In the genomic region with DNA sequence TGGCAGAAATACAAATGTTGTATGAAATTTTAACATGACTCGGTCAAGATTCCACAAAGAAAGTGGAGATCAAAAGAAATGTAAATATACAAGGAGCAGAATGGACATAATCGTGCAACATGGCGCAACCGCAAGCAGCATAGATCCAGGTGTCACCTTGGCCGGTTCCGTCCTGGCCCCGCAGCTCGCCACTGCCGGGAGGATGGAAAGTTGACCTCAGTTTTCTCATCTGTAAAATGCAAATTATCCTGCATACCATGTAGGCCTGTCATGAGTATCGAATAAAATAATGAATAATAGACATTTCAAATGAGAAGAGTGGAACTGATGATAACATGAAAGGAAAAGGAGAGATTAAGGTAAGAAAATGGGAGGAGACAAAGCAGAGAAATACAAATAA, we compare ENCODE assay signal across 17 cellular contexts.
DNase-seq lines count a peak whose midpoint lies in the region; ATAC-seq and TF ChIP-seq lines count a peak whose summit lies in the region.
"Had no signal": no experiment of that assay in that cellular context is flagged by ENCODE, and none has a peak within 500 bp of the region (broad histone marks: within the 10 kb centered on the region; RNA-seq: fewer than 3 reads in every experiment).

No MANE protein-coding gene starts in this region.

- ATAC-seq in HG03095 (IDR thresholded peaks at IDR 0.05; ENCODE audit: unreplicated experiment), result no peak
- ATAC-seq: GM12878 had no signal

- H2AFZ ChIP-seq in neuronal stem cell (ENCODE audit: low read length), result no peak overlapping the region
- H2AFZ ChIP-seq in trophoblast cell (ENCODE audit: insufficient read depth, low read length, poor library complexity), result no peak overlapping the region
- H2AFZ ChIP-seq in SK-N-SH (ENCODE audit: low read depth), result no peak overlapping the region

- TF ChIP-seq EP300 in esophagus muscularis mucosa (IDR thresholded peaks at IDR 0.05), result no peak
- TF ChIP-seq EP300 in SK-N-SH (IDR thresholded peaks at IDR 0.05; ENCODE audit: borderline replicate concordance in 1 of 2, low read depth in 1 of 2, low read length in 1 of 2), result no peak

- H3K79me2 ChIP-seq in trophoblast cell (ENCODE audit: control insufficient read depth, insufficient read depth, low read length, poor library complexity) (no peaks in the 10 kb centered on the region), SK-N-SH (ENCODE audit: insufficient read depth) (no peaks in the 10 kb centered on the region)

- H4K12ac ChIP-seq in trophoblast cell (ENCODE audit: low read depth, low read length), result no peak overlapping the region

- H2BK120ac ChIP-seq in neuronal stem cell (ENCODE audit: low read depth, low read length) (no peak overlapping the region), trophoblast cell (ENCODE audit: insufficient read depth, low read length, poor library complexity) (no peak overlapping the region)

- H2BK15ac ChIP-seq in neuronal stem cell (ENCODE audit: low read length), result no peak overlapping the region

- H3K9ac ChIP-seq in neuronal stem cell (ENCODE audit: low read depth, low read length, poor library complexity), result peak overlapping the region; percentile 44
- peak overlapping the region; percentile 74 for H3K9ac ChIP-seq in trophoblast cell (ENCODE audit: low read length)
- H3K9ac ChIP-seq in SK-N-SH, result no peak overlapping the region
- H3K9ac ChIP-seq: BLaER1 had no signal

- H3K9me3 ChIP-seq in esophagus muscularis mucosa, result no peaks in the 10 kb centered on the region
- H3K9me3 ChIP-seq in neuronal stem cell (replicated peaks in 1 of 2; ENCODE audit: control insufficient read depth in 2 of 2, insufficient read depth in 1 of 2, low read depth in 1 of 2, low read length in 2 of 2), result no peaks in the 10 kb centered on the region
- H3K9me3 ChIP-seq in trophoblast cell (ENCODE audit: insufficient read depth, low read depth, low read length), result no peaks in the 10 kb centered on the region
- no peaks in the 10 kb centered on the region for H3K9me3 ChIP-seq in SK-N-SH
- H3K9me3 ChIP-seq: BE2C, BLaER1 had no signal

- H3K27me3 ChIP-seq in esophagus muscularis mucosa (no peaks in the 10 kb centered on the region), neuronal stem cell (ENCODE audit: control insufficient read depth in 3 of 3, insufficient read depth in 3 of 3, low read depth in 1 of 3, low read length in 3 of 3) (no peaks in the 10 kb centered on the region), trophoblast cell (ENCODE audit: insufficient read depth, low read length) (no peaks in the 10 kb centered on the region), SK-N-SH (ENCODE audit: insufficient read depth) (no peaks in the 10 kb centered on the region)
- H3K27me3 ChIP-seq: BE2C, BLaER1 had no signal

- H3F3A ChIP-seq in SK-N-SH (replicated peaks; ENCODE audit: insufficient read depth), result no peaks in the 10 kb centered on the region

- no peak overlapping the region for H3K27ac ChIP-seq in esophagus muscularis mucosa (replicated peaks in 1 of 4)
- no peak overlapping the region for H3K27ac ChIP-seq in neuronal stem cell (replicated peaks; ENCODE audit: low read length)
- no peak overlapping the region for H3K27ac ChIP-seq in trophoblast cell (ENCODE audit: low read depth, low read length)
- H3K27ac ChIP-seq in SK-N-SH (ENCODE audit: low read depth in 2 of 2, low read length in 1 of 2), result no peak overlapping the region
- H3K27ac ChIP-seq: BLaER1 had no signal

- no peak overlapping the region for H2BK12ac ChIP-seq in neuronal stem cell (ENCODE audit: low read length)
- H2BK12ac ChIP-seq in trophoblast cell (ENCODE audit: low read length), result no peak overlapping the region

- H4K20me1 ChIP-seq in SK-N-SH (ENCODE audit: insufficient read depth), result no peaks in the 10 kb centered on the region
- H4K20me1 ChIP-seq: BLaER1 had no signal

- H3K18ac ChIP-seq in neuronal stem cell (ENCODE audit: low read length), result no peak overlapping the region
- H3K18ac ChIP-seq in trophoblast cell (ENCODE audit: low read length), result no peak overlapping the region

- TF ChIP-seq POLR2A in esophagus muscularis mucosa (IDR thresholded peaks at IDR 0.05; ENCODE audit: low read depth), result no peak

- H3K4ac ChIP-seq in neuronal stem cell (ENCODE audit: low read length) (no peak overlapping the region), trophoblast cell (ENCODE audit: low read depth, low read length) (no peak overlapping the region)

- H2BK5ac ChIP-seq in neuronal stem cell (ENCODE audit: low read length), result no peak overlapping the region
- no peak overlapping the region for H2BK5ac ChIP-seq in trophoblast cell (ENCODE audit: low read depth, low read length, poor library complexity)

- H3K4me3 ChIP-seq in esophagus muscularis mucosa (no peak overlapping the region), neuronal stem cell (ENCODE audit: low read length in 2 of 2) (no peak overlapping the region), trophoblast cell (ENCODE audit: low read depth, low read length) (no peak overlapping the region), SK-N-SH (ENCODE audit: low read depth in 2 of 2, low read length in 1 of 2) (no peak overlapping the region)
- H3K4me3 ChIP-seq: BLaER1, GM12878 had no signal

- H4K91ac ChIP-seq in neuronal stem cell (ENCODE audit: low read depth, low read length, poor library complexity) (no peak overlapping the region), trophoblast cell (ENCODE audit: low read depth, low read length) (no peak overlapping the region)

- CTCF ChIA-PET in SK-N-SH (lab: Yijun Ruan, JAX), result interaction anchor here (0.7 kb wide), 1 partner anchor 13 kb away, joined by 3 read pairs; no protein-coding TSS in a partner anchor

- H4K8ac ChIP-seq in neuronal stem cell (ENCODE audit: low read depth, low read length), result no peak overlapping the region
- no peak overlapping the region for H4K8ac ChIP-seq in trophoblast cell (ENCODE audit: low read depth, low read length)

- intact Hi-C loops in esophagus muscularis mucosa (cut with DNase I), result no loop called here

- no peak for TF ChIP-seq CTCF in esophagus muscularis mucosa (IDR thresholded peaks at IDR 0.05)
- TF ChIP-seq CTCF in SK-N-SH (IDR thresholded peaks at IDR 0.05), result no peak

- H3K36me3 ChIP-seq in esophagus muscularis mucosa (no peaks in the 10 kb centered on the region), neuronal stem cell (replicated peaks in 1 of 2; ENCODE audit: control insufficient read depth in 2 of 2, insufficient read depth in 2 of 2, low read length in 2 of 2) (no peaks in the 10 kb centered on the region), trophoblast cell (ENCODE audit: control insufficient read depth in 1 of 2, insufficient read depth in 2 of 2, low read length in 2 of 2) (no peaks in the 10 kb centered on the region), SK-N-SH (replicated peaks in 1 of 2; ENCODE audit: control insufficient read depth in 1 of 2, insufficient read depth in 2 of 2, low read length in 1 of 2) (no peaks in the 10 kb centered on the region)
- H3K36me3 ChIP-seq: BE2C, BLaER1 had no signal

- H2AK5ac ChIP-seq in neuronal stem cell (ENCODE audit: low read depth, low read length) (no peak overlapping the region), trophoblast cell (ENCODE audit: low read length) (no peak overlapping the region)

- H3K14ac ChIP-seq in neuronal stem cell (ENCODE audit: low read length), result no peak overlapping the region
- no peak overlapping the region for H3K14ac ChIP-seq in trophoblast cell (ENCODE audit: low read length)

- no peaks in the 10 kb centered on the region for H3K4me1 ChIP-seq in esophagus muscularis mucosa
- no peaks in the 10 kb centered on the region for H3K4me1 ChIP-seq in neuronal stem cell (ENCODE audit: control insufficient read depth in 2 of 2, insufficient read depth in 1 of 2, low read depth in 1 of 2, low read length in 2 of 2)
- H3K4me1 ChIP-seq in trophoblast cell (ENCODE audit: control insufficient read depth in 1 of 2, insufficient read depth in 2 of 2, low read length in 2 of 2), result no peaks in the 10 kb centered on the region
- H3K4me1 ChIP-seq in SK-N-SH (ENCODE audit: control insufficient read depth in 1 of 2, insufficient read depth in 2 of 2, low read depth in 1 of 2, low read length in 1 of 2), result no peaks in the 10 kb centered on the region
- H3K4me1 ChIP-seq: BE2C, BLaER1 had no signal

- no peak overlapping the region for H3K23ac ChIP-seq in neuronal stem cell (ENCODE audit: low read depth, low read length, poor library complexity)
- H3K23ac ChIP-seq in trophoblast cell (ENCODE audit: low read length), result no peak overlapping the region

- H3K79me1 ChIP-seq in neuronal stem cell (ENCODE audit: low read depth, low read length) (no peaks in the 10 kb centered on the region), trophoblast cell (ENCODE audit: low read length) (no peaks in the 10 kb centered on the region)

- peaks cover 3% of the 10 kb centered on the region; the same call in 1 of the 2 replicates for H3K9me2 ChIP-seq in SK-N-SH

- DNase-seq in esophagus muscularis mucosa (ENCODE audit: extremely low spot score) (peak; percentile 74), neuronal stem cell (ENCODE audit: low spot score) (no peak), trophoblast cell (no peak), SK-N-SH (no peak), germinal center (ENCODE audit: low spot score) (no peak)
- DNase-seq: 8988T; C1 segment of cervical spinal cord; CD4-positive, alpha-beta memory T cell; CD8-positive, alpha-beta memory T cell; COR-L47; DMS 273 treated with DMSO at 0.1 percent for 48 hours; DMS153; DMS79 had no signal

- 94% methylated on average over 10 of the region's 10 CpGs for WGBS in esophagus muscularis mucosa
- WGBS in neuronal stem cell (ENCODE audit: extremely low coverage in 2 of 2, insufficient read length in 2 of 2, insufficient replicate concordance in 1 of 2), 2 donors, result no CpG with 5 or more reads among the region's 10 CpGs
- no CpG with 5 or more reads among the region's 10 CpGs for WGBS in trophoblast cell (ENCODE audit: extremely low coverage, insufficient coverage, insufficient read length)
- WGBS in SK-N-SH (ENCODE audit: low lambda C conversion rate), result 58% methylated on average over 10 of the region's 10 CpGs

- TF ChIP-seq RAD21 in SK-N-SH (IDR thresholded peaks at IDR 0.05; ENCODE audit: low read length), result no peak

- POLR2A ChIA-PET in SK-N-SH (lab: Yijun Ruan, JAX), result no interaction called here

- H3K4me2 ChIP-seq in neuronal stem cell (ENCODE audit: insufficient read depth, low read length, poor library complexity, severe bottlenecking) (no peak overlapping the region), trophoblast cell (ENCODE audit: low read length) (no peak overlapping the region), SK-N-SH (no peak overlapping the region)
- H3K4me2 ChIP-seq: BLaER1 had no signal

TF ChIP-seq in SK-N-SH, 30 proteins besides CTCF, POLR2A, EP300 and RAD21:
- no peak for TF ChIP-seq GABPA (IDR thresholded peaks at IDR 0.05; ENCODE audit: low read depth)
- TF ChIP-seq, protein P1, sequence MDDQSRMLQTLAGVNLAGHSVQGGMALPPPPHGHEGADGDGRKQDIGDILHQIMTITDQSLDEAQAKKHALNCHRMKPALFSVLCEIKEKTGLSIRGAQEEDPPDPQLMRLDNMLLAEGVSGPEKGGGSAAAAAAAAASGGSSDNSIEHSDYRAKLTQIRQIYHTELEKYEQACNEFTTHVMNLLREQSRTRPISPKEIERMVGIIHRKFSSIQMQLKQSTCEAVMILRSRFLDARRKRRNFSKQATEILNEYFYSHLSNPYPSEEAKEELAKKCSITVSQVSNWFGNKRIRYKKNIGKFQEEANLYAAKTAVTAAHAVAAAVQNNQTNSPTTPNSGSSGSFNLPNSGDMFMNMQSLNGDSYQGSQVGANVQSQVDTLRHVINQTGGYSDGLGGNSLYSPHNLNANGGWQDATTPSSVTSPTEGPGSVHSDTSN (IDR thresholded peaks at IDR 0.05), result no peak
